In genomic region chr22:42437488-42438292, GRCh38 we compare ENCODE assay signal across 8 cellular contexts. TPM values are rescaled to one million over a fixed set of nuclear protein-coding genes. Genes with fewer than 3 reads are reported as not detected.
A peak's percentile ranks its signal among the peaks of the same experiment; 100 is the strongest.
DNase-seq lines count a peak whose midpoint lies in the region; ATAC-seq and TF ChIP-seq lines count a peak whose summit lies in the region.

No MANE protein-coding gene starts in this region.

- no peaks in the 10 kb centered on the region for H3K9me3 ChIP-seq in colonic mucosa
- H3K9me3 ChIP-seq in liver (ENCODE audit: control insufficient read depth in 4 of 4, low read length in 3 of 4) = no peaks in the 10 kb centered on the region

- ATAC-seq in HG02678 (IDR thresholded peaks at IDR 0.05; ENCODE audit: unreplicated experiment) = peak; percentile 72
- no peak for ATAC-seq in GM19467 (IDR thresholded peaks at IDR 0.05; ENCODE audit: unreplicated experiment)

- TF ChIP-seq CTCF in colonic mucosa (IDR thresholded peaks at IDR 0.05) = peak; percentile 92
- TF ChIP-seq CTCF in liver (IDR thresholded peaks at IDR 0.05; ENCODE audit: low read depth, low read length, missing input control) = peak; percentile 92

- H3K4me1 ChIP-seq in colonic mucosa (no peaks in the 10 kb centered on the region), liver (ENCODE audit: control insufficient read depth in 4 of 4, insufficient read depth in 4 of 4, low read length in 3 of 4) (peaks cover 0 to 8% (median 3%) of the 10 kb centered on the region in 4 donors)

- intact Hi-C loops in colonic mucosa (cut with DNase I) = loop anchor here (2.0 to 10.0 kb wide), 2 partner anchors 269 to 463 kb away; no protein-coding TSS in a partner anchor

- H3K27me3 ChIP-seq in colonic mucosa (no peaks in the 10 kb centered on the region), liver (ENCODE audit: control insufficient read depth in 4 of 4, insufficient read depth in 4 of 4, low read length in 3 of 4) (no peaks in the 10 kb centered on the region)

- 4% methylated on average over 33 of the region's 33 CpGs for WGBS in liver

- H3K9ac ChIP-seq in colonic mucosa (ENCODE audit: low read depth in 2 of 2, low read length in 2 of 2) = peak overlapping the region; percentile 54 to 70
- no peak overlapping the region for H3K9ac ChIP-seq in liver (ENCODE audit: low read depth in 1 of 2, low read length in 2 of 2)

- TF ChIP-seq RAD21 in liver (IDR thresholded peaks at IDR 0.05) = peak; percentile 97 to 99

- DNase-seq in NCI-H2171 (lab: John Stamatoyannopoulos, UW) (peak; percentile 71), colonic mucosa (peak; percentile 84)
- DNase-seq in activated CD4-positive, alpha-beta T cell treated with anti-CD3 and anti-CD28 coated beads for 4 hours = peak; percentile 82 to 90
- DNase-seq in stimulated activated CD4-positive, alpha-beta T cell treated with anti-CD3 and anti-CD28 coated beads, Interleukin-4, amount 100 ng/mL, for 24 hours = peak; percentile 88

- H3K27ac ChIP-seq in colonic mucosa (peak overlapping the region; percentile 55), liver (ENCODE audit: low read depth in 1 of 2, low read length in 2 of 2) (peak overlapping the region in 1 of 2 donors; percentile 31)

- no peaks in the 10 kb centered on the region for H3K36me3 ChIP-seq in colonic mucosa
- no peaks in the 10 kb centered on the region for H3K36me3 ChIP-seq in liver (ENCODE audit: control insufficient read depth in 4 of 4, insufficient read depth in 3 of 4, low read depth in 1 of 4, low read length in 3 of 4)

- H3K4me3 ChIP-seq in GM08714 (ENCODE audit: low read length) (peak overlapping the region; percentile 52; the same call in 1 of the 2 replicates), colonic mucosa (peak overlapping the region; percentile 62), liver (ENCODE audit: low read depth in 1 of 3, low read length in 3 of 3) (peak overlapping the region in 1 of 3 donors; percentile 33)

TF ChIP-seq in liver, 16 proteins besides CTCF, POLR2A, EP300 and RAD21:
- TF ChIP-seq FOXA2 (IDR thresholded peaks at IDR 0.05) (no peak), TAF1 (conservative IDR thresholded peaks at IDR 0.05) (no peak), JUND (IDR thresholded peaks at IDR 0.05) (no peak), RXRA (IDR thresholded peaks at IDR 0.05) (peak in 1 of 2 donors; percentile 9), REST (IDR thresholded peaks at IDR 0.05) (no peak)

RNA-seq across cellular contexts. Expression of gene NFAM1, which starts 5.5 kb away (rescaled TPM):
- total RNA-seq in colonic mucosa (1 to 10 TPM in 1 of 2 donors, under 1 TPM in 1; 0.64 to 2.1 TPM), liver (1 to 10 TPM; 3.5 to 3.8 TPM)
- polyA plus RNA-seq in liver = 1 to 10 TPM in 1 of 2 donors, under 1 TPM in 1; 0.36 to 1.7 TPM

Comparison
In these comparisons a context has a peak if more than half of its experiments do, and no peak if none do; other contexts are left out.
1. H3K9ac ChIP-seq: peak in colonic mucosa (2 of 2); none in liver (0 of 2).
2. Peak in every context shown above with its lines, with median percentiles within 50 percentile points of each other: DNase-seq.